10 cellular contexts compared by ENCODE assay signal in genomic region chr2:191166111-191166755, GRCh38. TPM values are rescaled to one million over a fixed set of nuclear protein-coding genes. Genes with fewer than 3 reads are reported as not detected.
DNase-seq lines count a peak whose midpoint lies in the region; ATAC-seq, FAIRE-seq and TF ChIP-seq lines count a peak whose summit lies in the region.
"Had no signal": no experiment of that assay in that cellular context is flagged by ENCODE, and none has a peak within 500 bp of the region (broad histone marks: within the 10 kb centered on the region; RNA-seq: fewer than 3 reads in every experiment).

No MANE protein-coding gene starts in this region.

- TF ChIP-seq CTCF in HFFc6 (IDR thresholded peaks at IDR 0.05) (no peak), Panc1 (IDR thresholded peaks at IDR 0.05) (no peak), foreskin fibroblast (IDR thresholded peaks at IDR 0.05; ENCODE audit: low read depth, low read length) (no peak), prostate gland (IDR thresholded peaks at IDR 0.05) (no peak)

- H3K36me3 ChIP-seq in Panc1 (ENCODE audit: control insufficient read depth, insufficient read depth, low read length): no peaks in the 10 kb centered on the region
- H3K36me3 ChIP-seq in prostate gland: no peaks in the 10 kb centered on the region
- H3K36me3 ChIP-seq in small intestine (ENCODE audit: control insufficient read depth in 2 of 2, insufficient read depth in 2 of 2, low read length in 2 of 2): no peaks in the 10 kb centered on the region

- CTCF ChIA-PET in Panc1 (lab: Charles Lee): interaction anchor here (0.7 kb wide), 1 partner anchor 376 kb away, joined by 4 read pairs; no protein-coding TSS in a partner anchor

- H3K27ac Mint-ChIP-seq in HFFc6: peak overlapping the region; percentile 30
- H3K27ac Mint-ChIP-seq: IgD-negative memory B cell, memory B cell had no signal

- whole genome bisulfite sequencing in prostate gland: 27% methylated on average over 4 of the region's 4 CpGs
- WGBS in small intestine, 3 donors: 58 to 71% (median 66%) methylated on average over 4 of the region's 4 CpGs

- H3K9me3 ChIP-seq in Panc1 (ENCODE audit: control insufficient read depth, insufficient read depth, low read depth, low read length): no peaks in the 10 kb centered on the region
- no peaks in the 10 kb centered on the region for H3K9me3 ChIP-seq in prostate gland
- no peaks in the 10 kb centered on the region for H3K9me3 ChIP-seq in small intestine (ENCODE audit: control insufficient read depth, low read depth)

- no peak for TF ChIP-seq POLR2A in prostate gland (IDR thresholded peaks at IDR 0.05)

- FAIRE-seq in small intestine (lab: Jason Lieb, UNC): no peak

- DNase-seq in HFFc6 (peak; percentile 35), Panc1 (ENCODE audit: low read depth, low spot score) (no peak), foreskin fibroblast (peak; percentile 83 to 85), prostate gland (ENCODE audit: low spot score) (peak; percentile 23), small intestine (no peak)

- no TSS peak for BruUV-seq in Panc1 (replicated peaks; lab: Mats Ljungman, UMichigan)

- no peaks in the 10 kb centered on the region for H3K27me3 ChIP-seq in Panc1 (ENCODE audit: control insufficient read depth, insufficient read depth, low read length)
- H3K27me3 ChIP-seq in prostate gland (replicated peaks; ENCODE audit: insufficient read depth): no peaks in the 10 kb centered on the region
- H3K27me3 ChIP-seq in small intestine (ENCODE audit: control insufficient read depth in 2 of 2, insufficient read depth in 2 of 2, low read length in 2 of 2): no peaks in the 10 kb centered on the region

- peak overlapping the region; percentile 19; the same call in 1 of the 2 replicates for H3K4me3 Mint-ChIP-seq in HFFc6
- H3K4me3 Mint-ChIP-seq: IgD-negative memory B cell, memory B cell had no signal

- H3K36me3 Mint-ChIP-seq in HFFc6 (ENCODE audit: low read depth): no peaks in the 10 kb centered on the region
- H3K36me3 Mint-ChIP-seq: IgD-negative memory B cell, memory B cell had no signal

- intact Hi-C loops in Panc1 (cut with micrococcal nuclease; ENCODE audit: unreplicated experiment) (loop anchor here (5.0 to 10.0 kb wide), 2 partner anchors 219 to 336 kb away; no protein-coding TSS in a partner anchor), prostate gland (cut with DNase I) (loop anchor here (5.0 kb wide), 2 partner anchors 336 to 356 kb away; no protein-coding TSS in a partner anchor)

- H3K4me3 ChIP-seq in Panc1 (ENCODE audit: low read depth in 2 of 2, low read length in 2 of 2) (no peak overlapping the region), foreskin fibroblast (ENCODE audit: low read depth in 1 of 2, low read length in 2 of 2) (no peak overlapping the region), prostate gland (no peak overlapping the region), small intestine (ENCODE audit: low read depth in 1 of 2, low read length in 2 of 2) (no peak overlapping the region)

- POLR2A ChIA-PET in Panc1 (lab: Charles Lee): no interaction called here

- H3K27ac ChIP-seq in Panc1 (ENCODE audit: low read length) (peak overlapping the region; percentile 60), prostate gland (no peak overlapping the region), small intestine (ENCODE audit: low read depth in 1 of 2, low read length in 1 of 2) (no peak overlapping the region)

- no peaks in the 10 kb centered on the region for H3K9me3 Mint-ChIP-seq in HFFc6
- H3K9me3 Mint-ChIP-seq: IgD-negative memory B cell, memory B cell had no signal

- no peaks in the 10 kb centered on the region; the same call in 1 of the 2 replicates for H3K27me3 Mint-ChIP-seq in HFFc6 (ENCODE audit: insufficient read depth)

- H3K4me1 ChIP-seq in Panc1 (ENCODE audit: control insufficient read depth, insufficient read depth, low read length) (peaks cover 29% of the 10 kb centered on the region), prostate gland (replicated peaks) (no peaks in the 10 kb centered on the region), small intestine (ENCODE audit: control insufficient read depth in 2 of 2, insufficient read depth in 1 of 2, low read depth in 1 of 2, low read length in 1 of 2) (no peaks in the 10 kb centered on the region)

- no peak for ATAC-seq in Panc1
- ATAC-seq in GM18502 (IDR thresholded peaks at IDR 0.05; ENCODE audit: poor library complexity, unreplicated experiment): no peak
- no peak for ATAC-seq in GM19035 (IDR thresholded peaks at IDR 0.05; ENCODE audit: unreplicated experiment)
- ATAC-seq in GM21390 (IDR thresholded peaks at IDR 0.05; ENCODE audit: unreplicated experiment): no peak

- in situ Hi-C loops in Panc1 (cut with HindIII; ENCODE audit: low pct_unique_long_range_greater_than_20kb, low sequenced_read_pairs): no loop called here

- H3K4me1 Mint-ChIP-seq in HFFc6 (ENCODE audit: low read depth): peaks cover 67% of the 10 kb centered on the region

RNA-seq across cellular contexts. Expression of gene STAT4, which starts 15.4 kb away (rescaled TPM):
- total RNA-seq in HFFc6 (2021; fragmentation: NEBNext Ultra II Directional; extraction: Animal tissue kit (Norgen Biotek cat#: 25700)): 1 to 10 TPM in 1 of 6 experiments, under 1 TPM in 5; 0.31 to 1.1 (median 0.47) TPM
- total RNA-seq in Panc1 (2021; ENCODE audit: unreplicated experiment): 0.05 TPM
- not detected for polyA plus RNA-seq in Panc1 (2012; ENCODE audit: insufficient read length)
- 1 to 10 TPM in 1 of 2 donors, under 1 TPM in 1; 0.41 to 8.8 TPM for total RNA-seq in prostate gland
- polyA plus RNA-seq in small intestine: 1 to 10 TPM; 1.0 to 2.2 (median 1.1) TPM

Comparison
In these comparisons a context has a peak if more than half of its experiments do, and no peak if none do; other contexts are left out.
1. DNase-seq: peak in HFFc6 (single experiment), foreskin fibroblast (2 of 2) and prostate gland (single experiment); none in Panc1 (single experiment) and small intestine (single experiment).